20 cellular contexts compared by ENCODE assay signal in the genomic region with DNA sequence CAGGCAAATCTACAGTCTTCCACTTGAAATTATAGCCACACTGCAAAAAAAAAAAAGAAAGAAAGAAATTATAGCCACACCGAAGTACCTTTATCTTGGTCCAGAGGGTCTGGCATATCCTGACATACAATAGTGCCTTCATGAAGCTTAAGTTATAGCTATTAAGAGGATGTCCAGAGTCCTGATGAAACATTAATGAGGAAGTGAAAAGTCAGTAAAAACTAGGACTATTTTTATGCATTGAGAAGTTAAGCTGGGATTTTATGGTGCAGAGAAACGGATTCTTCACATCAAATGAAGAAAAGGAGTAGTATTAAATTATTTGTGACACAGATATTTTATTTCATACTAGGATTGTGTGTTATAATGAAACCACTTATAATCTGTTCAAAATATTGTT.
DNase-seq lines count a peak whose midpoint lies in the region; ATAC-seq lines count a peak whose summit lies in the region.
"Had no signal": no experiment of that assay in that cellular context is flagged by ENCODE, and none has a peak within 500 bp of the region (broad histone marks: within the 10 kb centered on the region; RNA-seq: fewer than 3 reads in every experiment).

No MANE protein-coding gene starts in this region.

- H3K9ac ChIP-seq in SK-N-MC (ENCODE audit: insufficient read length), result peak overlapping the region; percentile 38
- H3K9ac ChIP-seq: BLaER1 treated with 17β-estradiol and CSF1 and Interleukin-3, amounts not matched to agents 10 nM and 100 nM had no signal

- no peaks in the 10 kb centered on the region for H3K9me3 ChIP-seq in SK-N-MC (ENCODE audit: low read depth, low read length)

- no peak overlapping the region for H3K4me3 ChIP-seq in SK-N-MC
- H3K4me3 ChIP-seq: BLaER1 treated with 17β-estradiol and CSF1 and Interleukin-3, amounts not matched to agents 10 nM and 100 nM had no signal

- ATAC-seq in GM18517 (IDR thresholded peaks at IDR 0.05; ENCODE audit: unreplicated experiment) (no peak), HG03097 (IDR thresholded peaks at IDR 0.05; ENCODE audit: low FRiP score, unreplicated experiment) (no peak)
- ATAC-seq: HCT116 had no signal

- peak overlapping the region; percentile 65 for H3K27ac ChIP-seq in SK-N-MC
- H3K27ac ChIP-seq: BLaER1 treated with 17β-estradiol and CSF1 and Interleukin-3, amounts not matched to agents 10 nM and 100 nM had no signal

- no peaks in the 10 kb centered on the region for H3K36me3 ChIP-seq in SK-N-MC (ENCODE audit: insufficient read depth, low read length)
- H3K36me3 ChIP-seq: BLaER1 treated with 17β-estradiol and CSF1 and Interleukin-3, amounts not matched to agents 10 nM and 100 nM had no signal

- DNase-seq in SKM-1 treated with dmso at 0.1 percent for 144 hours (lab: John Stamatoyannopoulos, UW; ENCODE audit: unreplicated experiment) (peak; percentile 14), SKM-1 (lab: John Stamatoyannopoulos, UW; ENCODE audit: unreplicated experiment) (no peak), NOMO-1 treated with DMSO at 0.1 percent for 48 hours (lab: John Stamatoyannopoulos, UW; ENCODE audit: unreplicated experiment) (peak; percentile 42), SK-N-MC (ENCODE audit: low read depth, low spot score) (no peak)
- DNase-seq in activated T-cell treated with anti-CD3 and anti-CD28 coated beads, Interleukin-2, amount 50 U/mL, for 1 hour, result no peak
- DNase-seq: CD4-positive, CD25-positive, alpha-beta regulatory T cell; CD8-positive, alpha-beta memory T cell; COR-L47; DMS 273 treated with DMSO at 0.1 percent for 48 hours; DMS53; DND-41; EL; GOT3; H7; HFFc6; IMR-90 had no signal

Comparison
In these comparisons a context has a peak if more than half of its experiments do, and no peak if none do; other contexts are left out.
1. DNase-seq: peak in SKM-1 treated with dmso at 0.1 percent for 144 hours (single experiment) and NOMO-1 treated with DMSO at 0.1 percent for 48 hours (single experiment); none in SKM-1 (single experiment), SK-N-MC (single experiment) and activated T-cell treated with anti-CD3 and anti-CD28 coated beads, Interleukin-2, amount 50 U/mL, for 1 hour (single experiment).